Comparison of ENCODE assay signal across 1 cellular context in the genomic region with DNA sequence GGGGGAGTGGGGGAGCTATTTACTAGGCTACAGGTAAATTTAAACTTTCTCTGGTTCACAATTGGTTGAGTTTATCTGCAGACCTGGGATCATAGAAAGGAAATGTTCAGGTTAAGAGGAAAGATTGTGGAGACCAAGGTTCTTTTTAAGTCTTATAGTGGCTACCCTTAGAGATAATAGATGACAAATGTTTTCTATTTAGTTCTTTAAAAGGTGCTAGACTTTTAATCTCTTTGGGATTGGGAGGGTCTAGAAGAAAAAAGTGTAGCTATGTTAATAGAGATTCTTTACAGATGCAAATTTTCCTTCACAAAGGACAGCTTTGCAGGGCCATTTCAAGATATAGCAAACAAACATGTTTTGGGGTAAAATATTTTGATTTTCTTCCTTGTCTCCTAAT.
TF ChIP-seq lines count a peak whose summit lies in the region.

No MANE protein-coding gene starts in this region.

TF ChIP-seq in WTC11, 78 proteins besides CTCF, POLR2A, EP300 and RAD21 (continued from another document):
- TF ChIP-seq, protein P1, sequence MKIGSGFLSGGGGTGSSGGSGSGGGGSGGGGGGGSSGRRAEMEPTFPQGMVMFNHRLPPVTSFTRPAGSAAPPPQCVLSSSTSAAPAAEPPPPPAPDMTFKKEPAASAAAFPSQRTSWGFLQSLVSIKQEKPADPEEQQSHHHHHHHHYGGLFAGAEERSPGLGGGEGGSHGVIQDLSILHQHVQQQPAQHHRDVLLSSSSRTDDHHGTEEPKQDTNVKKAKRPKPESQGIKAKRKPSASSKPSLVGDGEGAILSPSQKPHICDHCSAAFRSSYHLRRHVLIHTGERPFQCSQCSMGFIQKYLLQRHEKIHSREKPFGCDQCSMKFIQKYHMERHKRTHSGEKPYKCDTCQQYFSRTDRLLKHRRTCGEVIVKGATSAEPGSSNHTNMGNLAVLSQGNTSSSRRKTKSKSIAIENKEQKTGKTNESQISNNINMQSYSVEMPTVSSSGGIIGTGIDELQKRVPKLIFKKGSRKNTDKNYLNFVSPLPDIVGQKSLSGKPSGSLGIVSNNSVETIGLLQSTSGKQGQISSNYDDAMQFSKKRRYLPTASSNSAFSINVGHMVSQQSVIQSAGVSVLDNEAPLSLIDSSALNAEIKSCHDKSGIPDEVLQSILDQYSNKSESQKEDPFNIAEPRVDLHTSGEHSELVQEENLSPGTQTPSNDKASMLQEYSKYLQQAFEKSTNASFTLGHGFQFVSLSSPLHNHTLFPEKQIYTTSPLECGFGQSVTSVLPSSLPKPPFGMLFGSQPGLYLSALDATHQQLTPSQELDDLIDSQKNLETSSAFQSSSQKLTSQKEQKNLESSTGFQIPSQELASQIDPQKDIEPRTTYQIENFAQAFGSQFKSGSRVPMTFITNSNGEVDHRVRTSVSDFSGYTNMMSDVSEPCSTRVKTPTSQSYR (CRISPR knock-in tag; IDR thresholded peaks at IDR 0.05), result no peak
- TF ChIP-seq JAZF1 (CRISPR knock-in tag; IDR thresholded peaks at IDR 0.05), result no peak
- TF ChIP-seq, protein P2, sequence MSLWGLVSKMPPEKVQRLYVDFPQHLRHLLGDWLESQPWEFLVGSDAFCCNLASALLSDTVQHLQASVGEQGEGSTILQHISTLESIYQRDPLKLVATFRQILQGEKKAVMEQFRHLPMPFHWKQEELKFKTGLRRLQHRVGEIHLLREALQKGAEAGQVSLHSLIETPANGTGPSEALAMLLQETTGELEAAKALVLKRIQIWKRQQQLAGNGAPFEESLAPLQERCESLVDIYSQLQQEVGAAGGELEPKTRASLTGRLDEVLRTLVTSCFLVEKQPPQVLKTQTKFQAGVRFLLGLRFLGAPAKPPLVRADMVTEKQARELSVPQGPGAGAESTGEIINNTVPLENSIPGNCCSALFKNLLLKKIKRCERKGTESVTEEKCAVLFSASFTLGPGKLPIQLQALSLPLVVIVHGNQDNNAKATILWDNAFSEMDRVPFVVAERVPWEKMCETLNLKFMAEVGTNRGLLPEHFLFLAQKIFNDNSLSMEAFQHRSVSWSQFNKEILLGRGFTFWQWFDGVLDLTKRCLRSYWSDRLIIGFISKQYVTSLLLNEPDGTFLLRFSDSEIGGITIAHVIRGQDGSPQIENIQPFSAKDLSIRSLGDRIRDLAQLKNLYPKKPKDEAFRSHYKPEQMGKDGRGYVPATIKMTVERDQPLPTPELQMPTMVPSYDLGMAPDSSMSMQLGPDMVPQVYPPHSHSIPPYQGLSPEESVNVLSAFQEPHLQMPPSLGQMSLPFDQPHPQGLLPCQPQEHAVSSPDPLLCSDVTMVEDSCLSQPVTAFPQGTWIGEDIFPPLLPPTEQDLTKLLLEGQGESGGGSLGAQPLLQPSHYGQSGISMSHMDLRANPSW (CRISPR knock-in tag; conservative IDR thresholded peaks at IDR 0.05; ENCODE audit: low read depth), result no peak
- TF ChIP-seq ZNF138 (CRISPR knock-in tag; conservative IDR thresholded peaks at IDR 0.05), result no peak
- TF ChIP-seq, protein P3, sequence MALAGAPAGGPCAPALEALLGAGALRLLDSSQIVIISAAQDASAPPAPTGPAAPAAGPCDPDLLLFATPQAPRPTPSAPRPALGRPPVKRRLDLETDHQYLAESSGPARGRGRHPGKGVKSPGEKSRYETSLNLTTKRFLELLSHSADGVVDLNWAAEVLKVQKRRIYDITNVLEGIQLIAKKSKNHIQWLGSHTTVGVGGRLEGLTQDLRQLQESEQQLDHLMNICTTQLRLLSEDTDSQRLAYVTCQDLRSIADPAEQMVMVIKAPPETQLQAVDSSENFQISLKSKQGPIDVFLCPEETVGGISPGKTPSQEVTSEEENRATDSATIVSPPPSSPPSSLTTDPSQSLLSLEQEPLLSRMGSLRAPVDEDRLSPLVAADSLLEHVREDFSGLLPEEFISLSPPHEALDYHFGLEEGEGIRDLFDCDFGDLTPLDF (CRISPR knock-in tag; IDR thresholded peaks at IDR 0.05), result no peak
- TF ChIP-seq, protein P4, sequence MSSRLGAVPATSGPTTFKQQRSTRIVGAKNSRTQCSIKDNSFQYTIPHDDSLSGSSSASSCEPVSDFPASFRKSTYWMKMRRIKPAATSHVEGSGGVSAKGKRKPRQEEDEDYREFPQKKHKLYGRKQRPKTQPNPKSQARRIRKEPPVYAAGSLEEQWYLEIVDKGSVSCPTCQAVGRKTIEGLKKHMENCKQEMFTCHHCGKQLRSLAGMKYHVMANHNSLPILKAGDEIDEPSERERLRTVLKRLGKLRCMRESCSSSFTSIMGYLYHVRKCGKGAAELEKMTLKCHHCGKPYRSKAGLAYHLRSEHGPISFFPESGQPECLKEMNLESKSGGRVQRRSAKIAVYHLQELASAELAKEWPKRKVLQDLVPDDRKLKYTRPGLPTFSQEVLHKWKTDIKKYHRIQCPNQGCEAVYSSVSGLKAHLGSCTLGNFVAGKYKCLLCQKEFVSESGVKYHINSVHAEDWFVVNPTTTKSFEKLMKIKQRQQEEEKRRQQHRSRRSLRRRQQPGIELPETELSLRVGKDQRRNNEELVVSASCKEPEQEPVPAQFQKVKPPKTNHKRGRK (CRISPR knock-in tag; IDR thresholded peaks at IDR 0.05; ENCODE audit: borderline replicate concordance), result no peak
- no peak for TF ChIP-seq ZNF219 (CRISPR knock-in tag; IDR thresholded peaks at IDR 0.05; ENCODE audit: borderline replicate concordance)
- TF ChIP-seq NFATC4 (CRISPR knock-in tag; IDR thresholded peaks at IDR 0.05), result no peak
- no peak for TF ChIP-seq NR1H2 (CRISPR knock-in tag; IDR thresholded peaks at IDR 0.05)
- TF ChIP-seq FOXK1 (CRISPR knock-in tag; IDR thresholded peaks at IDR 0.05), result no peak
- TF ChIP-seq, protein P5, sequence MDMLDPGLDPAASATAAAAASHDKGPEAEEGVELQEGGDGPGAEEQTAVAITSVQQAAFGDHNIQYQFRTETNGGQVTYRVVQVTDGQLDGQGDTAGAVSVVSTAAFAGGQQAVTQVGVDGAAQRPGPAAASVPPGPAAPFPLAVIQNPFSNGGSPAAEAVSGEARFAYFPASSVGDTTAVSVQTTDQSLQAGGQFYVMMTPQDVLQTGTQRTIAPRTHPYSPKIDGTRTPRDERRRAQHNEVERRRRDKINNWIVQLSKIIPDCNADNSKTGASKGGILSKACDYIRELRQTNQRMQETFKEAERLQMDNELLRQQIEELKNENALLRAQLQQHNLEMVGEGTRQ (CRISPR knock-in tag; IDR thresholded peaks at IDR 0.05), result no peak
- no peak for TF ChIP-seq NR2C2 (CRISPR knock-in tag; IDR thresholded peaks at IDR 0.05)
- no peak for TF ChIP-seq IRF2 (CRISPR knock-in tag; IDR thresholded peaks at IDR 0.05; ENCODE audit: borderline replicate concordance, low read depth)
